27 cellular contexts compared by ENCODE assay signal in genomic region chr1:160483505-160484185, GRCh38. TPM values are rescaled to one million over a fixed set of nuclear protein-coding genes. Genes with fewer than 3 reads are reported as not detected.
DNase-seq lines count a peak whose midpoint lies in the region; ATAC-seq, FAIRE-seq and TF ChIP-seq lines count a peak whose summit lies in the region.
"Had no signal": no experiment of that assay in that cellular context is flagged by ENCODE, and none has a peak within 500 bp of the region (broad histone marks: within the 10 kb centered on the region; RNA-seq: fewer than 3 reads in every experiment).

No MANE protein-coding gene starts in this region.

- H3K4me3 ChIP-seq in GM23338 (no peak overlapping the region), pancreas (no peak overlapping the region)
- H3K4me3 ChIP-seq: HAP-1, lower lobe of right lung, prostate gland, sigmoid colon, SJCRH30, transverse colon had no signal

- no peaks in the 10 kb centered on the region for H4K20me1 ChIP-seq in GM23338 (replicated peaks; ENCODE audit: insufficient read depth)

- H3K4me2 ChIP-seq in GM23338 = no peak overlapping the region

- H3K36me3 ChIP-seq in GM23338 (ENCODE audit: insufficient read depth) (0 out of 2 replicates have a peak, but pooled peaks cover 4% of the 10 kb centered on the region), pancreas (no peaks in the 10 kb centered on the region)
- H3K36me3 ChIP-seq: HAP-1, lower lobe of right lung, prostate gland, sigmoid colon, SJCRH30, transverse colon had no signal

- peaks cover 20 to 31% of the 10 kb centered on the region in 2 donors for H3K9me3 Mint-ChIP-seq in activated naive CD4-positive, alpha-beta T cell treated with anti-CD3 and anti-CD28 coated beads, Interleukin-2, amount 50 U/mL, for 72 hours
- peaks cover 42% of the 10 kb centered on the region for H3K9me3 Mint-ChIP-seq in GM23338
- peaks cover 38% of the 10 kb centered on the region for H3K9me3 Mint-ChIP-seq in activated naive CD8-positive, alpha-beta T cell treated with anti-CD3 and anti-CD28 coated beads, Interleukin-2, amount 50 U/mL, for 24 hours
- H3K9me3 Mint-ChIP-seq in stimulated activated naive CD8-positive, alpha-beta T cell treated with anti-CD3 and anti-CD28 coated beads, Interleukin-15, amount 100 ng/mL, for 72 hours = peaks cover 35 to 40% of the 10 kb centered on the region in 2 donors

- H3K27me3 Mint-ChIP-seq in GM23338 (ENCODE audit: insufficient read depth, low read depth, poor library complexity) = peaks cover 5% of the 10 kb centered on the region
- no peaks in the 10 kb centered on the region for H3K27me3 Mint-ChIP-seq in activated naive CD8-positive, alpha-beta T cell treated with anti-CD3 and anti-CD28 coated beads, Interleukin-2, amount 50 U/mL, for 24 hours
- no peaks in the 10 kb centered on the region for H3K27me3 Mint-ChIP-seq in stimulated activated naive CD8-positive, alpha-beta T cell treated with anti-CD3 and anti-CD28 coated beads, Interleukin-15, amount 100 ng/mL, for 72 hours
- H3K27me3 Mint-ChIP-seq: activated naive CD8-positive, alpha-beta T cell treated with anti-CD3 and anti-CD28 coated beads, Interleukin-2, amount 10 ng/mL, durations not matched to agents 7 days and 5 days had no signal

- H3K9me3 ChIP-seq in pancreas = no peaks in the 10 kb centered on the region
- H3K9me3 ChIP-seq: HAP-1, lower lobe of right lung, prostate gland, sigmoid colon, SJCRH30, transverse colon had no signal

- DNase-seq in activated naive CD4-positive, alpha-beta T cell treated with anti-CD3 and anti-CD28 coated beads, Interleukin-2, amount 50 U/mL, for 72 hours (ENCODE audit: low spot score in 2 of 2) = no peak
- no peak for DNase-seq in activated naive CD4-positive, alpha-beta T cell treated with Interleukin-2 at 50 U/mL for 16 hours
- no peak for DNase-seq in GM23338 (ENCODE audit: low spot score)
- no peak for DNase-seq in activated naive CD8-positive, alpha-beta T cell treated with anti-CD3 and anti-CD28 coated beads, Interleukin-2, amount 50 U/mL, for 24 hours
- DNase-seq in stimulated activated naive CD8-positive, alpha-beta T cell treated with anti-CD3 and anti-CD28 coated beads, Interleukin-15, amount 100 ng/mL, for 72 hours = no peak
- no peak for DNase-seq in NCI-H2196 (lab: John Stamatoyannopoulos, UW; ENCODE audit: unreplicated experiment)
- no peak for DNase-seq in pancreas
- DNase-seq: activated CD8-positive, alpha-beta memory T cell treated with anti-CD3 and anti-CD28 coated beads, Interleukin-2, amount 50 U/mL, for 48 hours; activated naive CD8-positive, alpha-beta T cell treated with anti-CD3 and anti-CD28 coated beads, Interleukin-2, amount 10 ng/mL, durations not matched to agents 7 days and 5 days; DMS153; GF-D8; glutamatergic neuron; kidney glomerular epithelial cell; lower lobe of right lung; NCI-H1694; NCI-H526 treated with DMSO at 0.1 percent for 48 hours; sigmoid colon; SJCRH30; T-helper 1 cell; transverse colon had no signal

- intact Hi-C loops in pancreas (cut with DNase I) = no loop called here

- no peak for TF ChIP-seq CTCF in GM23338 (conservative IDR thresholded peaks at IDR 0.05; ENCODE audit: low read depth in 2 of 2)
- TF ChIP-seq CTCF in pancreas (IDR thresholded peaks at IDR 0.05) = no peak

- peak; percentile 86 to 90 for ATAC-seq in activated naive CD4-positive, alpha-beta T cell treated with anti-CD3 and anti-CD28 coated beads, Interleukin-2, amount 50 U/mL, for 72 hours
- ATAC-seq in GM23338 (no peak), HG02642 (IDR thresholded peaks at IDR 0.05; ENCODE audit: poor library complexity, unreplicated experiment) (no peak), pancreas (no peak)
- peak; percentile 67 for ATAC-seq in activated naive CD8-positive, alpha-beta T cell treated with anti-CD3 and anti-CD28 coated beads, Interleukin-2, amount 50 U/mL, for 24 hours
- peak; percentile 65 for ATAC-seq in stimulated activated naive CD8-positive, alpha-beta T cell treated with anti-CD3 and anti-CD28 coated beads, Interleukin-15, amount 100 ng/mL, for 72 hours
- ATAC-seq: lower lobe of right lung had no signal

- peaks cover 10% of the 10 kb centered on the region; the same call in 1 of the 2 replicates for H3K4me1 ChIP-seq in GM23338 (ENCODE audit: insufficient read depth)
- no peaks in the 10 kb centered on the region for H3K4me1 ChIP-seq in pancreas
- H3K4me1 ChIP-seq: HAP-1, lower lobe of right lung, prostate gland, sigmoid colon, SJCRH30, transverse colon had no signal

- H3F3A ChIP-seq in GM23338 (replicated peaks; ENCODE audit: low read depth) = no peaks in the 10 kb centered on the region

- peaks cover 16% of the 10 kb centered on the region for H3K4me1 Mint-ChIP-seq in GM23338
- H3K4me1 Mint-ChIP-seq in activated naive CD8-positive, alpha-beta T cell treated with anti-CD3 and anti-CD28 coated beads, Interleukin-2, amount 50 U/mL, for 24 hours = peaks cover 68% of the 10 kb centered on the region
- H3K4me1 Mint-ChIP-seq in stimulated activated naive CD8-positive, alpha-beta T cell treated with anti-CD3 and anti-CD28 coated beads, Interleukin-15, amount 100 ng/mL, for 72 hours = peaks cover 39% of the 10 kb centered on the region

- H3K27ac ChIP-seq in GM23338 (ENCODE audit: low read depth) = no peak overlapping the region
- no peak overlapping the region for H3K27ac ChIP-seq in pancreas
- H3K27ac ChIP-seq: epithelial cell of prostate, HL-60, lower lobe of right lung, prostate gland, sigmoid colon, SJCRH30, transverse colon had no signal

- H3K27me3 ChIP-seq in GM23338 (ENCODE audit: insufficient read depth) = no peaks in the 10 kb centered on the region
- no peaks in the 10 kb centered on the region for H3K27me3 ChIP-seq in pancreas
- H3K27me3 ChIP-seq: sigmoid colon, SJCRH30, transverse colon had no signal

- H2AFZ ChIP-seq in GM23338 = 0 out of 2 replicates have a peak overlapping the region, but pooled peaks have one; percentile 14

- H3K79me2 ChIP-seq in GM23338 (replicated peaks; ENCODE audit: insufficient read depth) = no peaks in the 10 kb centered on the region

- WGBS in pancreas, 2 donors = 83 to 93% methylated on average over 2 of the region's 2 CpGs

- H3K36me3 Mint-ChIP-seq in activated naive CD4-positive, alpha-beta T cell treated with anti-CD3 and anti-CD28 coated beads, Interleukin-2, amount 50 U/mL, for 72 hours = peaks cover 35 to 37% of the 10 kb centered on the region in 2 donors
- peaks cover 32% of the 10 kb centered on the region for H3K36me3 Mint-ChIP-seq in GM23338 (ENCODE audit: low read depth)
- H3K36me3 Mint-ChIP-seq in activated naive CD8-positive, alpha-beta T cell treated with anti-CD3 and anti-CD28 coated beads, Interleukin-2, amount 50 U/mL, for 24 hours (ENCODE audit: low read depth) = peaks cover 75% of the 10 kb centered on the region

- peak overlapping the region in 1 of 2 donors; percentile 11 for H3K27ac Mint-ChIP-seq in activated naive CD4-positive, alpha-beta T cell treated with anti-CD3 and anti-CD28 coated beads, Interleukin-2, amount 50 U/mL, for 72 hours
- no peak overlapping the region for H3K27ac Mint-ChIP-seq in GM23338
- H3K27ac Mint-ChIP-seq in activated naive CD8-positive, alpha-beta T cell treated with anti-CD3 and anti-CD28 coated beads, Interleukin-2, amount 50 U/mL, for 24 hours = peak overlapping the region; percentile 37
- H3K27ac Mint-ChIP-seq in stimulated activated naive CD8-positive, alpha-beta T cell treated with anti-CD3 and anti-CD28 coated beads, Interleukin-15, amount 100 ng/mL, for 72 hours = no peak overlapping the region
- H3K27ac Mint-ChIP-seq: activated naive CD8-positive, alpha-beta T cell treated with anti-CD3 and anti-CD28 coated beads, Interleukin-2, amount 10 ng/mL, durations not matched to agents 7 days and 5 days had no signal

- peaks cover 14% of the 10 kb centered on the region; the same call in 1 of the 2 replicates for H3K9me2 ChIP-seq in GM23338 (ENCODE audit: insufficient read depth)

- no peak for FAIRE-seq in pancreas (lab: Jason Lieb, UNC)

- no peak overlapping the region for H3K4me3 Mint-ChIP-seq in GM23338
- H3K4me3 Mint-ChIP-seq in activated naive CD8-positive, alpha-beta T cell treated with anti-CD3 and anti-CD28 coated beads, Interleukin-2, amount 50 U/mL, for 24 hours = no peak overlapping the region
- H3K4me3 Mint-ChIP-seq in stimulated activated naive CD8-positive, alpha-beta T cell treated with anti-CD3 and anti-CD28 coated beads, Interleukin-15, amount 100 ng/mL, for 72 hours = no peak overlapping the region
- H3K4me3 Mint-ChIP-seq: activated naive CD8-positive, alpha-beta T cell treated with anti-CD3 and anti-CD28 coated beads, Interleukin-2, amount 10 ng/mL, durations not matched to agents 7 days and 5 days had no signal

TF ChIP-seq in GM23338, 12 proteins besides CTCF, POLR2A, EP300 and RAD21 (continues in another document):
- TF ChIP-seq ZNF114 (CRISPR knock-in tag; IDR thresholded peaks at IDR 0.05) = no peak
- TF ChIP-seq STAT1 (IDR thresholded peaks at IDR 0.05; ENCODE audit: unreplicated experiment) = no peak
- no peak for TF ChIP-seq ZNF331 (CRISPR knock-in tag; IDR thresholded peaks at IDR 0.05; ENCODE audit: low read depth)
- no peak for TF ChIP-seq JUNB (IDR thresholded peaks at IDR 0.05; ENCODE audit: unreplicated experiment)
- no peak for TF ChIP-seq POLR2AphosphoS5 (IDR thresholded peaks at IDR 0.05; ENCODE audit: low read depth)
- no peak for TF ChIP-seq NANOG (IDR thresholded peaks at IDR 0.05; ENCODE audit: borderline replicate concordance)
- TF ChIP-seq CREB1 (CRISPR knock-in tag; IDR thresholded peaks at IDR 0.05; ENCODE audit: low read depth) = no peak

RNA-seq across cellular contexts. Expression of gene SLAMF6, which starts 39.4 kb away (rescaled TPM):
- 10 to 100 TPM; 48.3 to 55.2 TPM for total RNA-seq in activated naive CD4-positive, alpha-beta T cell treated with anti-CD3 and anti-CD28 coated beads, Interleukin-2, amount 50 U/mL, for 72 hours
- total RNA-seq in GM23338 (2014; rRNA removed; shearing (Covaris generic)) = not detected in 2 replicates
- not detected in 2 replicates for polyA plus RNA-seq in GM23338 (2016; fragmentation: Nextera tagmentation; extraction: Ambion mirVana)
- under 1 TPM; 0.04 to 0.81 (median 0.26) TPM for total RNA-seq in pancreas
- polyA plus RNA-seq in pancreas = under 1 TPM; 0.07 to 0.11 TPM
- total RNA-seq: chondrocyte, LHCN-M2, SJCRH30 had no signal

Comparison
In these comparisons a context has a peak if more than half of its experiments do, and no peak if none do; other contexts are left out.
1. ATAC-seq: peak in activated naive CD4-positive, alpha-beta T cell treated with anti-CD3 and anti-CD28 coated beads, Interleukin-2, amount 50 U/mL, for 72 hours (2 of 2), activated naive CD8-positive, alpha-beta T cell treated with anti-CD3 and anti-CD28 coated beads, Interleukin-2, amount 50 U/mL, for 24 hours (single experiment) and stimulated activated naive CD8-positive, alpha-beta T cell treated with anti-CD3 and anti-CD28 coated beads, Interleukin-15, amount 100 ng/mL, for 72 hours (single experiment); none in GM23338 (single experiment), HG02642 (single experiment) and pancreas (0 of 4).
2. RNA of gene SLAMF6, which starts 39.4 kb away (total RNA-seq): 48.3 to 55.2 TPM in activated naive CD4-positive, alpha-beta T cell treated with anti-CD3 and anti-CD28 coated beads, Interleukin-2, amount 50 U/mL, for 72 hours; 0.04 to 0.81 TPM in pancreas and not detected in GM23338; every median in the first group is over 10 times any median in the second.